10 cellular contexts compared by ENCODE assay signal in genomic region chr19:29525901-29526729, GRCh38. TPM values are rescaled to one million over a fixed set of nuclear protein-coding genes. Genes with fewer than 3 reads are reported as not detected.
DNase-seq lines count a peak whose midpoint lies in the region; ATAC-seq and TF ChIP-seq lines count a peak whose summit lies in the region.
"Had no signal": no experiment of that assay in that cellular context is flagged by ENCODE, and none has a peak within 500 bp of the region (broad histone marks: within the 10 kb centered on the region; RNA-seq: fewer than 3 reads in every experiment).

Gene VSTM2B, plus strand, starts transcription at chr19:29525994. Its CDS starts 590 bp downstream, at chr19:29526584.

- no peaks in the 10 kb centered on the region for H3K9me3 Mint-ChIP-seq in T-cell

- no peak for TF ChIP-seq CTCF in foreskin keratinocyte (conservative IDR thresholded peaks at IDR 0.05)

- H3K4me3 Mint-ChIP-seq in T-cell, result peak within 1 kb of the TSS; percentile 49 to 80 (median 67)

- H3K27ac ChIP-seq in foreskin keratinocyte, result no peak within 1 kb of the TSS

- H3K4me1 ChIP-seq in foreskin keratinocyte, result no peaks in the 10 kb centered on the region

- peaks cover 78% of the 10 kb centered on the region for H3K27me3 ChIP-seq in foreskin keratinocyte

- H3K27me3 Mint-ChIP-seq in T-cell, result peaks cover 38 to 69% of the 10 kb centered on the region in 2 donors

- peak; percentile 77 for DNase-seq in NCI-H2227 (lab: John Stamatoyannopoulos, UW; ENCODE audit: unreplicated experiment)
- DNase-seq in NCI-H2227 treated with DMSO at 0.1 percent for 48 hours (lab: John Stamatoyannopoulos, UW), result no peak
- DNase-seq in T-cell, result no peak
- peak; percentile 80 for DNase-seq in retina
- DNase-seq in NCI-H2029 (lab: John Stamatoyannopoulos, UW), result no peak
- no peak for DNase-seq in foreskin keratinocyte

- H3K4me1 Mint-ChIP-seq in T-cell, result peaks cover 18 to 38% (median 33%) of the 10 kb centered on the region in 3 donors

- no peak for ATAC-seq in T-cell (replicated peaks in 1 of 4)
- no peak for ATAC-seq in HG03025 (IDR thresholded peaks at IDR 0.05; ENCODE audit: low FRiP score, unreplicated experiment)
- no peak for ATAC-seq in foreskin keratinocyte

- H3K36me3 Mint-ChIP-seq in T-cell, result no peaks in the 10 kb centered on the region

- CTCF ChIA-PET in T-cell (lab: Charles Lee), result no interaction called here

- POLR2A ChIA-PET in T-cell (lab: Charles Lee), result no interaction called here

- H3K4me3 ChIP-seq in iPS-11a (ENCODE audit: low read depth, low read length), result peak within 1 kb of the TSS; percentile 33

- H3K27ac Mint-ChIP-seq in T-cell, result no peak within 1 kb of the TSS

RNA-seq across cellular contexts. Expression of gene VSTM2B, which starts in this region (rescaled TPM):
- total RNA-seq in T-cell (not detected), foreskin keratinocyte (not detected in 2 replicates)
- polyA plus RNA-seq in foreskin keratinocyte, result not detected in 2 replicates
- total RNA-seq: glomerular endothelial cell, LHCN-M2 had no signal

Comparison
In these comparisons a context has a peak if more than half of its experiments do, and no peak if none do; other contexts are left out.
1. DNase-seq: peak in NCI-H2227 (single experiment) and retina (single experiment); none in NCI-H2227 treated with DMSO at 0.1 percent for 48 hours (single experiment), T-cell (0 of 34), NCI-H2029 (single experiment) and foreskin keratinocyte (0 of 2).